ENCODE assay signal across 5 cellular contexts in the genomic region with DNA sequence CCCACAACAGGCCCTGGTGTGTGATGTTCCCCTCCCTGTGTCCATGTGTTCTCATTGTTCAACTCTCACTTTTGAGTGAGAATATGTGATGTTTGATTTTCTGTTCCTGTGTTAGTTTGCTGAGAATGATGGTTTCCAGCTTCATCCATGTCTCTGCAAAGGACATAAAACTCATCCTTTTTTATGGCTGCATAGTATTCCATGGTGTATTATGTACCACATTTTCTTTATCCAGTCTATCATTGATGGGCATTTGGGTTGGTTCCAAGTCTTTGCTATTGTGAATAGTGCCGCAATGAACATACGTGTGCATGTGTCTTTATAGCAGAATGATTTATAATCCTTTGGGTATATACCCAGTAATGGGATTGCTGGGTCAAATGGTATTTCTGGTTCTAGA. TPM values are rescaled to one million over a fixed set of nuclear protein-coding genes. Genes with fewer than 3 reads are reported as not detected.
"Had no signal": no experiment of that assay in that cellular context is flagged by ENCODE, and none has a peak within 500 bp of the region (broad histone marks: within the 10 kb centered on the region; RNA-seq: fewer than 3 reads in every experiment).

No MANE protein-coding gene starts in this region.

RNA-seq across cellular contexts. Expression of a gene that starts 59.4 kb away (rescaled TPM):
- total RNA-seq: HepG2, HT-29, HT1080, IMR-90 had no signal
- polyA plus RNA-seq: HepG2, IgD-negative memory B cell had no signal
